In the genomic region with DNA sequence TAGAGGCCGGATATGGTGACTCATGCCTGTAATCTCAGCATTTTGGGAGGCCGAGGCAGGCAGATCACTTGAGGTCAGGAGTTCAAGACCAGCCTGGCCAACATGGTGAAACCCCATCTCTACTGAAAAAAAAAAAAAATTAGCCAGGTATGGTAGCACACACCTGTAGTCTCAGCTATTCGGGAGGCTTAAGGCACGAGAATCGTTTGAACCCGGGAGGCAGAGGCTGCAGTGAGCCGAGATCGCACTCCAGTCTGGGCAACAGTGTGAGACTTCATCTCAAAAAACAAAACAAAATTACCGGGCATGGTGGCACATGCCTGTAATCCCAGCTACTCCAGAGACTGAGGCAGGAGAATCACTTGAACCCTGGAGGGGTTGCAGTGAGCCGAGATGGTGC, we compare ENCODE assay signal across 8 cellular contexts. TPM values are rescaled to one million over a fixed set of nuclear protein-coding genes. Genes with fewer than 3 reads are reported as not detected.
A peak's percentile ranks its signal among the peaks of the same experiment; 100 is the strongest.
DNase-seq lines count a peak whose midpoint lies in the region; ATAC-seq and TF ChIP-seq lines count a peak whose summit lies in the region.
"Not testable (repeated sequence)": the region's sequence is repeated elsewhere in the genome, so short reads cannot be mapped to it uniquely, and the experiment has no call there.
"Had no signal": no experiment of that assay in that cellular context is flagged by ENCODE, and none has a peak within 500 bp of the region (broad histone marks: within the 10 kb centered on the region; RNA-seq: fewer than 3 reads in every experiment).

No MANE protein-coding gene starts in this region.

- peak; percentile 5; the same call in 1 of the 3 replicates for ATAC-seq in DND-41 (ENCODE audit: insufficient read depth, low read depth)
- ATAC-seq in T-helper 17 cell: not testable (repeated sequence)

- H3K9me3 ChIP-seq in DND-41 (ENCODE audit: insufficient read depth, low read length, severe bottlenecking); HEK293 (ENCODE audit: control insufficient read depth, insufficient read depth, low read depth, low read length); T-helper 17 cell (ENCODE audit: control insufficient read depth, low read length, poor library complexity, severe bottlenecking): not testable (repeated sequence)

- not testable (repeated sequence) for H3K36me3 Mint-ChIP-seq in T-helper 17 cell (ENCODE audit: low read depth)

- not testable (repeated sequence) for H3K4me2 ChIP-seq in DND-41 (ENCODE audit: insufficient read depth, low read length)

- not testable (repeated sequence) for H3K4me3 Mint-ChIP-seq in T-helper 17 cell

- intact Hi-C loops in dorsolateral prefrontal cortex (cut with DNase I): not testable (repeated sequence)

- not testable (repeated sequence) for H3K4me1 Mint-ChIP-seq in T-helper 17 cell

- not testable (repeated sequence) for H3K9ac ChIP-seq in DND-41 (ENCODE audit: low read depth, low read length)

- CTCF ChIA-PET in HEK293 (lab: Yijun Ruan, JAX): interaction anchor here (0.6 to 5.9 kb wide), 4 partner anchors 9 to 45 kb away, joined by 3 to 47 read pairs (median 4); no protein-coding TSS in a partner anchor
- CTCF ChIA-PET in RWPE1 (lab: Yijun Ruan, JAX): not testable (repeated sequence)

- not testable (repeated sequence) for H3K4me3 ChIP-seq in DND-41 (ENCODE audit: low read depth in 1 of 2, low read length in 2 of 2); HEK293 (ENCODE audit: low read depth, low read length); dorsolateral prefrontal cortex

- H4K20me1 ChIP-seq in DND-41 (ENCODE audit: insufficient read depth, low read length): not testable (repeated sequence)

- POLR2A ChIA-PET in HEK293 (lab: Yijun Ruan, JAX): interaction anchor here (0.6 to 1.2 kb wide), 2 partner anchors 66 to 477 kb away, joined by 3 read pairs; partner anchors contain the start of gene LUC7L2
- POLR2A ChIA-PET in RWPE1 (lab: Yijun Ruan, JAX; ENCODE audit: low non-redundant PET): not testable (repeated sequence)

- TF ChIP-seq CTCF in 22Rv1 (IDR thresholded peaks at IDR 0.05); DND-41 (IDR thresholded peaks at IDR 0.05; ENCODE audit: borderline replicate concordance, extremely low read depth, low read length, poor library complexity, severe bottlenecking); HEK293 (tag by site-specific recombination; IDR thresholded peaks at IDR 0.05); RWPE1 (conservative IDR thresholded peaks at IDR 0.05; ENCODE audit: low read depth); dorsolateral prefrontal cortex (IDR thresholded peaks at IDR 0.05 in 54 of 56, conservative IDR thresholded peaks at IDR 0.05 in 2 of 56; ENCODE audit: low read depth in 1 of 56, partially characterized antibody in 56 of 56): not testable (repeated sequence)

- peaks cover 50% of the 10 kb centered on the region for H3K36me3 ChIP-seq in DND-41 (ENCODE audit: insufficient read depth, low read length)
- peaks cover 8 to 44% of the 10 kb centered on the region in 2 experiments for H3K36me3 ChIP-seq in HEK293 (ENCODE audit: control insufficient read depth in 2 of 2, insufficient read depth in 1 of 2, low read length in 2 of 2)

- not testable (repeated sequence) for DNase-seq in DND-41; RWPE1 (ENCODE audit: low spot score); T-helper 17 cell; dorsolateral prefrontal cortex
- peak; percentile 14 for DNase-seq in iris pigment epithelial cell (ENCODE audit: low read depth)

- H3K4me1 ChIP-seq in DND-41 (ENCODE audit: insufficient read depth, low read length); HEK293 (ENCODE audit: control insufficient read depth, insufficient read depth, low read length): not testable (repeated sequence)

- H3K27me3 Mint-ChIP-seq in T-helper 17 cell: not testable (repeated sequence)

- H3K27ac ChIP-seq in 22Rv1 (0 out of 2 replicates have a peak overlapping the region, but pooled peaks have one; percentile 6), RWPE1 (peak overlapping the region; percentile 30), dorsolateral prefrontal cortex (peak overlapping the region in 47 of 59 donors; percentile 13 to 93 (median 62))
- not testable (repeated sequence) for H3K27ac ChIP-seq in DND-41 (ENCODE audit: low read length); HEK293 (ENCODE audit: extremely low read depth, low read depth, low read length)

- H3K27me3 ChIP-seq in DND-41 (ENCODE audit: insufficient read depth, low read length, poor library complexity); dorsolateral prefrontal cortex: not testable (repeated sequence)

- H2AFZ ChIP-seq in DND-41 (ENCODE audit: low read depth, low read length): not testable (repeated sequence)

- H3K79me2 ChIP-seq in DND-41 (ENCODE audit: insufficient read depth, low read length): not testable (repeated sequence)

- peak overlapping the region; percentile 63 for H3K27ac Mint-ChIP-seq in T-helper 17 cell

TF ChIP-seq in HEK293, 187 proteins besides CTCF, POLR2A, EP300 and RAD21:
- TF ChIP-seq GFI1B (tag by site-specific recombination; IDR thresholded peaks at IDR 0.05): 0 out of 2 replicates have a peak, but pooled peaks have one; percentile 61
- 0 out of 2 replicates have a peak, but pooled peaks have one; percentile 12 for TF ChIP-seq ZNF394 (tag by site-specific recombination; IDR thresholded peaks at IDR 0.05; ENCODE audit: borderline replicate concordance)

RNA-seq across cellular contexts. Expression of gene KLRG2, which starts 57.8 kb away (rescaled TPM):
- total RNA-seq in T-helper 17 cell (not detected), dorsolateral prefrontal cortex (under 1 TPM in 2 of 120 experiments, not detected in 118; 0.16 to 0.42 TPM)
- total RNA-seq: CD4-positive, alpha-beta T cell had no signal
